Comparison of ENCODE assay signal across 7 cellular contexts in the genomic region with DNA sequence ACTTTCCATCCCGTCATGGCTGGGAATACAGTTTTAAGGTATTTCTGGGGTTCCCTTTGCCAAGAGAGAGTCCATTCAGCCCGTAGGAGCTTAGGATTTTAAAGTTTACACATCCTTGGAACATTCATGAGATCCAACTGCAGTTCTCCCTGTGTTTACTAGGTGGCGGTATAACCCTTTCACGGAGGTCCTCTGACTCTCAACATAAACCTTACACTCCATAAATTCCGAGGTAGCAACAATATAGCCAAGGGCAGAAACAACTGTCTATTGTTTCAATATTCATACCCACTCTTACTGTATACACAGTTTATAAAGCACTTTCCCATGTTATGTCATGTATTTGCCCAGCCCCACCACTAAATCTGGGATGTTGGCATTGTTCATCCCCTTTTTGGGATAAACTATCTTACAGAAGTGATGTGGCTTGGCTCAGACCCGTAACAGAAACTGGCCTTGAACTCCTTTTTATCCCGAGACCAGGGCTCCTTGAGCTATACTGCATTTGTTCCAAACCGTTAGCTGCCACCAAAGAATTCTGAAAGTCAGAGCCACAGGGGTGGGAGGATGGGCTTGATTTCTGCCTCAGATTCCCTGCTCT.
A peak's percentile ranks its signal among the peaks of the same experiment; 100 is the strongest.
DNase-seq lines count a peak whose midpoint lies in the region; ATAC-seq and TF ChIP-seq lines count a peak whose summit lies in the region.

No MANE protein-coding gene starts in this region.

- 7 to 10% methylated on average over 8 of the region's 8 CpGs for WGBS in testis, 2 donors

- H3K4me3 ChIP-seq in astrocyte of the spinal cord (ENCODE audit: low read depth, low read length) (no peak overlapping the region), testis (no peak overlapping the region)

- no peak overlapping the region for H3K4me3 Mint-ChIP-seq in activated T-helper 1 cell treated with anti-CD3 and anti-CD28 coated beads, Interleukin-12 subunit alpha, Interleukin-12 subunit beta, Interleukin-2, Interleukin-4 antibody, amounts not matched to agents 30 ng/mL and 10 ng/mL and 1 ng/mL, durations not matched to agents 14 hours and 24 hours and 36 hours

- in situ Hi-C loops in astrocyte of the spinal cord (cut with HindIII; ENCODE audit: low sequenced_read_pairs) = no loop called here

- H3K36me3 Mint-ChIP-seq in activated T-helper 1 cell treated with anti-CD3 and anti-CD28 coated beads, Interleukin-12 subunit alpha, Interleukin-12 subunit beta, Interleukin-2, Interleukin-4 antibody, amounts not matched to agents 30 ng/mL and 10 ng/mL and 1 ng/mL, durations not matched to agents 14 hours and 24 hours and 36 hours (ENCODE audit: low read depth) = no peaks in the 10 kb centered on the region

- ATAC-seq in HG03159 (IDR thresholded peaks at IDR 0.05; ENCODE audit: unreplicated experiment) = peak; percentile 80

- peaks cover 2% of the 10 kb centered on the region for H3K27me3 Mint-ChIP-seq in activated T-helper 1 cell treated with anti-CD3 and anti-CD28 coated beads, Interleukin-12 subunit alpha, Interleukin-12 subunit beta, Interleukin-2, Interleukin-4 antibody, amounts not matched to agents 30 ng/mL and 10 ng/mL and 1 ng/mL, durations not matched to agents 14 hours and 24 hours and 36 hours (ENCODE audit: insufficient read depth)

- DNase-seq in GM04504 (ENCODE audit: low read depth) (peak; percentile 20), NCI-H510A (lab: John Stamatoyannopoulos, UW) (peak; percentile 1), astrocyte of the spinal cord (ENCODE audit: low read depth, low spot score) (peak; percentile 60), inferior parietal cortex (ENCODE audit: extremely low spot score) (peak; percentile 80), testis (peak; percentile 47)
- no peak for DNase-seq in activated T-helper 1 cell treated with anti-CD3 and anti-CD28 coated beads, Interleukin-12 subunit alpha, Interleukin-12 subunit beta, Interleukin-2, Interleukin-4 antibody, amounts not matched to agents 30 ng/mL and 10 ng/mL and 1 ng/mL, durations not matched to agents 14 hours and 24 hours and 36 hours (ENCODE audit: low spot score)

- H3K27ac ChIP-seq in testis = no peak overlapping the region

- TF ChIP-seq CTCF in astrocyte of the spinal cord (IDR thresholded peaks at IDR 0.05; ENCODE audit: low read depth, low read length) (peak; percentile 92), testis (IDR thresholded peaks at IDR 0.05) (peak; percentile 46 to 85 (median 81))

- no peaks in the 10 kb centered on the region for H3K9me3 Mint-ChIP-seq in activated T-helper 1 cell treated with anti-CD3 and anti-CD28 coated beads, Interleukin-12 subunit alpha, Interleukin-12 subunit beta, Interleukin-2, Interleukin-4 antibody, amounts not matched to agents 30 ng/mL and 10 ng/mL and 1 ng/mL, durations not matched to agents 14 hours and 24 hours and 36 hours

- no peaks in the 10 kb centered on the region for H3K36me3 ChIP-seq in testis (ENCODE audit: low read depth, missing control alignments)

- H3K27me3 ChIP-seq in testis = no peaks in the 10 kb centered on the region

- H3K4me1 Mint-ChIP-seq in activated T-helper 1 cell treated with anti-CD3 and anti-CD28 coated beads, Interleukin-12 subunit alpha, Interleukin-12 subunit beta, Interleukin-2, Interleukin-4 antibody, amounts not matched to agents 30 ng/mL and 10 ng/mL and 1 ng/mL, durations not matched to agents 14 hours and 24 hours and 36 hours (ENCODE audit: low read depth) = no peaks in the 10 kb centered on the region

- peaks cover 6% of the 10 kb centered on the region for H3K4me1 ChIP-seq in testis

- H3K9me3 ChIP-seq in testis = no peaks in the 10 kb centered on the region

- intact Hi-C loops in testis (cut with DNase I; ENCODE audit: low total_unique reads) = no loop called here
- intact Hi-C loops in activated T-helper 1 cell treated with anti-CD3 and anti-CD28 coated beads, Interleukin-12 subunit alpha, Interleukin-12 subunit beta, Interleukin-2, Interleukin-4 antibody, amounts not matched to agents 30 ng/mL and 10 ng/mL and 1 ng/mL, durations not matched to agents 14 hours and 24 hours and 36 hours (cut with micrococcal nuclease) = loop anchor here (1.0 kb wide), 1 partner anchor 263 kb away; no protein-coding TSS in a partner anchor

- no peak overlapping the region for H3K27ac Mint-ChIP-seq in activated T-helper 1 cell treated with anti-CD3 and anti-CD28 coated beads, Interleukin-12 subunit alpha, Interleukin-12 subunit beta, Interleukin-2, Interleukin-4 antibody, amounts not matched to agents 30 ng/mL and 10 ng/mL and 1 ng/mL, durations not matched to agents 14 hours and 24 hours and 36 hours

- no peak for TF ChIP-seq POLR2A in testis (IDR thresholded peaks at IDR 0.05)
